9 cellular contexts compared by ENCODE assay signal in the genomic region with DNA sequence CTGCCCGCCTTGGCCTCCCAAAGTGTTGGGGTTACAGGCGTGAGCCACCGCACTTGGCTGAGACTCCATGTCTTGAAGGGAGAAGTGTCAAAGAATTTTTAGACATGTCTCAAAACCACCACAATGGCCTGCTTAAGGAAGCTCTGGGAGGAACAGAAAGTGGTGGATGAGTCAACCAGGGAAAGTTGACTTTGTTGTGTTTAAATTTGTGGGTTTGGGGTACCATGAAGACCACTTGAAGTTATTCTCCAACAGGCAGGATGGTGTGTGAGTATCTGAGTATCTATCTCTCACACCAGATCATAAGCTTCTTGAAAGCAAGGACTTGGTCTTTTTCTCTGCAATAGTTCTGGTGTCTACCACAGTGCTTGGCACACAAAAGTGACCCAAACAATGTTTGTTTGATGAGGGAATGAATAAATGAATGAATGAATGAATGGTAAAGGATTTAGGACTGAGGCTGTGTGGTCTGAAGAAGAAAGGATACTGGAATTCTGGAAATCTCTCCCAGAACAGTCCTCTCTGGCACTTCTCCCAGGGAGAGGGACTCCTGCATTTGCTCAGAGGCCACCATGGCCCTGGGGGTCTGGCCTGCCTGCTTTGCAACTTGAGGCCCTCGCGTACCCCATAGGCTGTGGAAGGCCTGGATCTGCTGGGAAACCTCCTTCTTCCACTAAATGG.
DNase-seq lines count a peak whose midpoint lies in the region; ATAC-seq, FAIRE-seq and TF ChIP-seq lines count a peak whose summit lies in the region.
"Had no signal": no experiment of that assay in that cellular context is flagged by ENCODE, and none has a peak within 500 bp of the region (broad histone marks: within the 10 kb centered on the region; RNA-seq: fewer than 3 reads in every experiment).

No MANE protein-coding gene starts in this region.

- FAIRE-seq in GM19239 (lab: Jason Lieb, UNC), result peak; percentile 98
- FAIRE-seq: D721Med had no signal

- H3K4me3 ChIP-seq in ascending aorta, result no peak overlapping the region

- no peaks in the 10 kb centered on the region for H3K9me3 ChIP-seq in ascending aorta

- H3K36me3 ChIP-seq in ascending aorta, result no peaks in the 10 kb centered on the region

- no peaks in the 10 kb centered on the region for H3K27me3 ChIP-seq in ascending aorta

- peak overlapping the region; percentile 10 to 31 for H3K27ac ChIP-seq in ascending aorta

- H3K4me1 ChIP-seq in ascending aorta, result peaks cover 0 to 12% of the 10 kb centered on the region in 2 donors

- peak; percentile 44 for DNase-seq in Ammon's horn (ENCODE audit: low spot score)
- no peak for DNase-seq in GM19239 (ENCODE audit: insufficient read length, low spot score)
- no peak for DNase-seq in ascending aorta (ENCODE audit: low spot score in 2 of 2)
- no peak for DNase-seq in kidney glomerular epithelial cell (lab: John Stamatoyannopoulos, UW)
- DNase-seq in activated CD8-positive, alpha-beta memory T cell treated with anti-CD3 and anti-CD28 coated beads for 24 hours, result no peak
- DNase-seq in Kasumi-1 (lab: John Stamatoyannopoulos, UW), result no peak
- no peak for DNase-seq in NCI-H1930 (lab: John Stamatoyannopoulos, UW)

- peak; percentile 35 for ATAC-seq in HG03280 (IDR thresholded peaks at IDR 0.05; ENCODE audit: unreplicated experiment)

- TF ChIP-seq CTCF in ascending aorta (IDR thresholded peaks at IDR 0.05), result no peak

- intact Hi-C loops in ascending aorta (cut with DNase I), result no loop called here
